Comparison of ENCODE assay signal across 6 cellular contexts in the genomic region with DNA sequence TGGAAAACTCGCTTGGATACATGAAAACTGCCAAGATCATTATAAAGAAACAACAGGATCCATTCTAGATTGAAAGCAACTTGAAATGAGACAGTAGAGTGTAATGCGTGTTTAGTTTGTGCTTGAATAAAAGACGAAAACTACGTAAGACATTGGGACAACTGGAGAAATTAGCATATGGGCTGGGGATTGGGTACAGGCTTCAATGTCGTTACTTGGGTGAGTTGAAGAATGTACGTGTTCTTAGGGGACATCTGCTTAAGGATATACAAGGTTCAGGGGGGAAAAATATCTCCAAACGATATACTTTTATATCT. TPM values are rescaled to one million over a fixed set of nuclear protein-coding genes. Genes with fewer than 3 reads are reported as not detected.
DNase-seq lines count a peak whose midpoint lies in the region; ATAC-seq lines count a peak whose summit lies in the region.

No MANE protein-coding gene starts in this region.

- no peaks in the 10 kb centered on the region for H3K27me3 ChIP-seq in trophoblast cell (ENCODE audit: insufficient read depth, low read length)

- H3K4me3 ChIP-seq in trophoblast cell (ENCODE audit: low read depth, low read length), result no peak overlapping the region

- no peak overlapping the region for H4K8ac ChIP-seq in trophoblast cell (ENCODE audit: low read depth, low read length)

- no peak overlapping the region for H2AK5ac ChIP-seq in trophoblast cell (ENCODE audit: low read length)

- no peak for DNase-seq in trophoblast cell
- DNase-seq in DMS153 (lab: John Stamatoyannopoulos, UW), result no peak
- no peak for DNase-seq in midbrain (lab: John Stamatoyannopoulos, UW)
- DNase-seq in SKM-1 (lab: John Stamatoyannopoulos, UW; ENCODE audit: unreplicated experiment), result no peak

- H3K4ac ChIP-seq in trophoblast cell (ENCODE audit: low read depth, low read length), result no peak overlapping the region

- peaks cover 3% of the 10 kb centered on the region for H3K79me2 ChIP-seq in trophoblast cell (ENCODE audit: control insufficient read depth, insufficient read depth, low read length, poor library complexity)

- ATAC-seq in HG03342 (IDR thresholded peaks at IDR 0.05; ENCODE audit: unreplicated experiment), result peak; percentile 12

- H3K4me1 ChIP-seq in trophoblast cell (ENCODE audit: control insufficient read depth in 1 of 2, insufficient read depth in 2 of 2, low read length in 2 of 2), result peaks cover 2 to 3% of the 10 kb centered on the region in 2 experiments

- H2BK5ac ChIP-seq in trophoblast cell (ENCODE audit: low read depth, low read length, poor library complexity), result no peak overlapping the region

- no peak overlapping the region for H4K91ac ChIP-seq in trophoblast cell (ENCODE audit: low read depth, low read length)

- H4K12ac ChIP-seq in trophoblast cell (ENCODE audit: low read depth, low read length), result no peak overlapping the region

- no peak overlapping the region for H2BK12ac ChIP-seq in trophoblast cell (ENCODE audit: low read length)

- H3K14ac ChIP-seq in trophoblast cell (ENCODE audit: low read length), result no peak overlapping the region

- no peak overlapping the region for H3K18ac ChIP-seq in trophoblast cell (ENCODE audit: low read length)

- peaks cover 3% of the 10 kb centered on the region for H3K79me1 ChIP-seq in trophoblast cell (ENCODE audit: low read length)

- peaks cover 21 to 41% of the 10 kb centered on the region in 2 experiments for H3K36me3 ChIP-seq in trophoblast cell (ENCODE audit: control insufficient read depth in 1 of 2, insufficient read depth in 2 of 2, low read length in 2 of 2)

- peak overlapping the region; percentile 85 for H3K27ac ChIP-seq in cingulate gyrus (ENCODE audit: low read depth, low read length)
- no peak overlapping the region for H3K27ac ChIP-seq in trophoblast cell (ENCODE audit: low read depth, low read length)

- H2BK120ac ChIP-seq in trophoblast cell (ENCODE audit: insufficient read depth, low read length, poor library complexity), result no peak overlapping the region

- peak overlapping the region; percentile 52 for H3K4me2 ChIP-seq in trophoblast cell (ENCODE audit: low read length)

- no peak overlapping the region for H3K9ac ChIP-seq in trophoblast cell (ENCODE audit: low read length)

- no peak overlapping the region for H2AFZ ChIP-seq in trophoblast cell (ENCODE audit: insufficient read depth, low read length, poor library complexity)

- no peak overlapping the region for H3K23ac ChIP-seq in trophoblast cell (ENCODE audit: low read length)

- no CpG with 5 or more reads among the region's 7 CpGs for WGBS in trophoblast cell (ENCODE audit: extremely low coverage, insufficient coverage, insufficient read length)

- peaks cover 4% of the 10 kb centered on the region for H3K9me3 ChIP-seq in trophoblast cell (ENCODE audit: insufficient read depth, low read depth, low read length)

RNA-seq across cellular contexts. Expression of gene ERVK3-1, which starts 0.5 kb away (rescaled TPM):
- 35.7 and 37.2 TPM in 2 replicates for polyA plus RNA-seq in trophoblast cell (2013)

RNA-seq across cellular contexts. Expression of gene ZSCAN22, which starts 22.1 kb away (rescaled TPM):
- 2.4 and 2.7 TPM in 2 replicates for polyA plus RNA-seq in trophoblast cell (2013)

RNA-seq across cellular contexts. Expression of gene ZNF8, which starts 26.0 kb away (rescaled TPM):
- 4.0 and 4.1 TPM in 2 replicates for polyA plus RNA-seq in trophoblast cell (2013)

RNA-seq across cellular contexts. Expression of gene A1BG, which starts 48.6 kb away (rescaled TPM):
- polyA plus RNA-seq in trophoblast cell (2013), result 5.4 and 6.9 TPM in 2 replicates

RNA-seq across cellular contexts. Expression of gene ZNF497, which starts 57.8 kb away (rescaled TPM):
- 0.61 and 0.68 TPM in 2 replicates for polyA plus RNA-seq in trophoblast cell (2013)
